In genomic region chr5:67021522-67022316, GRCh38 we compare ENCODE assay signal across 15 cellular contexts.
DNase-seq lines count a peak whose midpoint lies in the region; ATAC-seq, FAIRE-seq and TF ChIP-seq lines count a peak whose summit lies in the region.
"Had no signal": no experiment of that assay in that cellular context is flagged by ENCODE, and none has a peak within 500 bp of the region (broad histone marks: within the 10 kb centered on the region; RNA-seq: fewer than 3 reads in every experiment).

No MANE protein-coding gene starts in this region.

- no peaks in the 10 kb centered on the region for H3K36me3 ChIP-seq in adipocyte (ENCODE audit: control insufficient read depth, insufficient read depth, low read length, severe bottlenecking)
- H3K36me3 ChIP-seq in keratinocyte (ENCODE audit: control insufficient read depth in 2 of 2, extremely low read depth in 1 of 2, insufficient read depth in 2 of 2, low read length in 2 of 2) = peaks cover 0 to 7% of the 10 kb centered on the region in 2 experiments
- peaks cover 1% of the 10 kb centered on the region for H3K36me3 ChIP-seq in urinary bladder (ENCODE audit: insufficient read depth)
- H3K36me3 ChIP-seq in CD4-positive, alpha-beta memory T cell (ENCODE audit: insufficient read depth, low read length) = no peaks in the 10 kb centered on the region
- H3K36me3 ChIP-seq: cardiac muscle cell, spleen had no signal

- ATAC-seq in right cardiac atrium (peak; percentile 51 to 57), Right ventricle myocardium inferior (no peak)
- ATAC-seq: naive thymus-derived CD8-positive, alpha-beta T cell had no signal

- TF ChIP-seq CTCF in keratinocyte (optimal IDR thresholded peaks at IDR 0.05 in 1 of 3, IDR thresholded peaks at IDR 0.05 in 1 of 3, conservative IDR thresholded peaks at IDR 0.05 in 1 of 3; ENCODE audit: extremely low read depth in 1 of 3, insufficient read depth in 2 of 3, low read length in 3 of 3) = no peak

- H3K4me2 ChIP-seq in keratinocyte (ENCODE audit: control insufficient read depth, extremely low read depth, insufficient read depth, low read depth, low read length) = peak overlapping the region; percentile 75

- CTCF ChIA-PET in CD4-positive, alpha-beta memory T cell (lab: Charles Lee; ENCODE audit: partially characterized antibody) = no interaction called here

- no peaks in the 10 kb centered on the region for H3K9me3 Mint-ChIP-seq in CD4-positive, alpha-beta memory T cell
- H3K9me3 Mint-ChIP-seq: naive thymus-derived CD8-positive, alpha-beta T cell had no signal

- POLR2A ChIA-PET in CD4-positive, alpha-beta memory T cell (lab: Charles Lee; ENCODE audit: partially characterized antibody) = no interaction called here

- no peak overlapping the region for H3K27ac ChIP-seq in right cardiac atrium (ENCODE audit: low read length)
- H3K27ac ChIP-seq in keratinocyte (ENCODE audit: control insufficient read depth, insufficient read depth, low read length) = peak overlapping the region; percentile 73
- peak overlapping the region; percentile 23 for H3K27ac ChIP-seq in urinary bladder (ENCODE audit: low read depth)
- H3K27ac ChIP-seq in CD4-positive, alpha-beta memory T cell (ENCODE audit: low read depth, low read length) = no peak overlapping the region
- H3K27ac ChIP-seq: cardiac muscle cell, spleen had no signal

- H3K4me1 Mint-ChIP-seq in CD4-positive, alpha-beta memory T cell = peaks cover 0 to 3% (median under 1%) of the 10 kb centered on the region in 4 donors

- DNase-seq in right cardiac atrium = no peak
- no peak for DNase-seq in Right ventricle myocardium inferior (ENCODE audit: missing footprints)
- no peak for DNase-seq in adipocyte (ENCODE audit: low read depth)
- no peak for DNase-seq in keratinocyte (ENCODE audit: low read depth, low spot score)
- no peak for DNase-seq in HPDE6-E6E7 (ENCODE audit: extremely low spot score)
- no peak for DNase-seq in CD4-positive, alpha-beta memory T cell
- DNase-seq in HCEC 1CT = no peak
- DNase-seq: MV-4-11; naive thymus-derived CD8-positive, alpha-beta T cell; NCI-H524 treated with DMSO at 0.1 percent for 48 hours; SHP77; spleen had no signal

- H3K27ac Mint-ChIP-seq in CD4-positive, alpha-beta memory T cell = no peak overlapping the region
- H3K27ac Mint-ChIP-seq: naive thymus-derived CD8-positive, alpha-beta T cell had no signal

- H3K9me1 ChIP-seq in keratinocyte (ENCODE audit: control insufficient read depth, extremely low read depth, insufficient read depth, low read length) = no peaks in the 10 kb centered on the region

- H3K79me2 ChIP-seq in keratinocyte (ENCODE audit: control insufficient read depth, insufficient read depth, low read length) = peaks cover 83% of the 10 kb centered on the region

- peaks cover 2 to 13% of the 10 kb centered on the region in 2 donors for H3K36me3 Mint-ChIP-seq in CD4-positive, alpha-beta memory T cell

- H2AFZ ChIP-seq in keratinocyte (ENCODE audit: control insufficient read depth, low read length) = no peak overlapping the region

- peak overlapping the region; percentile 81 for H3K9ac ChIP-seq in adipocyte (ENCODE audit: low read length)
- H3K9ac ChIP-seq in keratinocyte (ENCODE audit: control insufficient read depth, extremely low read depth, insufficient read depth, low read length) = peak overlapping the region; percentile 41

- peak; percentile 82 for FAIRE-seq in keratinocyte (lab: Jason Lieb, UNC)
- FAIRE-seq: TTC549 had no signal

- intact Hi-C loops in right cardiac atrium (cut with DNase I) (no loop called here), Right ventricle myocardium inferior (cut with DNase I) (no loop called here)
- intact Hi-C loops in CD4-positive, alpha-beta memory T cell (cut with micrococcal nuclease) = no loop called here

- H3K27me3 ChIP-seq in right cardiac atrium (ENCODE audit: control insufficient read depth, insufficient read depth) (no peaks in the 10 kb centered on the region), adipocyte (replicated peaks; ENCODE audit: control insufficient read depth, insufficient read depth, low read length) (no peaks in the 10 kb centered on the region), keratinocyte (ENCODE audit: control insufficient read depth, extremely low read depth, insufficient read depth, low read length) (no peaks in the 10 kb centered on the region)
- H3K27me3 ChIP-seq in CD4-positive, alpha-beta memory T cell (ENCODE audit: insufficient read depth, low read length) = no peaks in the 10 kb centered on the region
- H3K27me3 ChIP-seq: cardiac muscle cell, spleen had no signal

- no peaks in the 10 kb centered on the region for H4K20me1 ChIP-seq in keratinocyte (ENCODE audit: control insufficient read depth, extremely low read depth, insufficient read depth, low read length)

- peaks cover 5% of the 10 kb centered on the region for H3K4me1 ChIP-seq in right cardiac atrium (ENCODE audit: control insufficient read depth, insufficient read depth, low read length)
- peaks cover 56% of the 10 kb centered on the region for H3K4me1 ChIP-seq in adipocyte (ENCODE audit: control insufficient read depth, insufficient read depth, low read length)
- H3K4me1 ChIP-seq in keratinocyte (ENCODE audit: control insufficient read depth, extremely low read depth, insufficient read depth, low read length) = peaks cover 48% of the 10 kb centered on the region
- H3K4me1 ChIP-seq in urinary bladder (ENCODE audit: insufficient read depth) = no peaks in the 10 kb centered on the region
- H3K4me1 ChIP-seq in CD4-positive, alpha-beta memory T cell (ENCODE audit: insufficient read depth, low read length) = no peaks in the 10 kb centered on the region

- no peaks in the 10 kb centered on the region for H3K9me3 ChIP-seq in right cardiac atrium (ENCODE audit: control insufficient read depth, low read length)
- no peaks in the 10 kb centered on the region for H3K9me3 ChIP-seq in adipocyte (ENCODE audit: control insufficient read depth, low read length)
- H3K9me3 ChIP-seq in keratinocyte (ENCODE audit: control insufficient read depth, low read depth, low read length) = no peaks in the 10 kb centered on the region
- no peaks in the 10 kb centered on the region for H3K9me3 ChIP-seq in CD4-positive, alpha-beta memory T cell (ENCODE audit: control insufficient read depth in 1 of 2, low read length in 2 of 2)
- H3K9me3 ChIP-seq: spleen had no signal

- dilution Hi-C loops in keratinocyte (cut with MboI; ENCODE audit: extremely low pct_ligation_motif_present, low sequenced_read_pairs) = no loop called here

- H3K4me3 ChIP-seq in right cardiac atrium (ENCODE audit: low read length) (no peak overlapping the region), adipocyte (ENCODE audit: low read length) (peak overlapping the region; percentile 45), keratinocyte (ENCODE audit: control insufficient read depth in 2 of 3, extremely low read depth in 1 of 3, insufficient read depth in 2 of 3, low read depth in 1 of 3, low read length in 3 of 3) (peak overlapping the region in 1 of 3 experiments; percentile 4), urinary bladder (ENCODE audit: low read depth, low read length) (no peak overlapping the region)
- H3K4me3 ChIP-seq in CD4-positive, alpha-beta memory T cell (ENCODE audit: low read length in 2 of 2) = no peak overlapping the region
- H3K4me3 ChIP-seq: cardiac muscle cell, spleen had no signal

- WGBS in right cardiac atrium = 73% methylated on average over 3 of the region's 3 CpGs
- 53% methylated on average over 3 of the region's 3 CpGs for WGBS in urinary bladder

- H3K4me3 Mint-ChIP-seq in CD4-positive, alpha-beta memory T cell = no peak overlapping the region
- H3K4me3 Mint-ChIP-seq: naive thymus-derived CD8-positive, alpha-beta T cell had no signal

- H3K27me3 Mint-ChIP-seq in CD4-positive, alpha-beta memory T cell = no peaks in the 10 kb centered on the region
- H3K27me3 Mint-ChIP-seq: naive thymus-derived CD8-positive, alpha-beta T cell had no signal

Comparison
In these comparisons a context has a peak if more than half of its experiments do, and no peak if none do; other contexts are left out.
1. H3K27ac ChIP-seq: peak in keratinocyte (single experiment) and urinary bladder (single experiment); none in right cardiac atrium (single experiment) and CD4-positive, alpha-beta memory T cell (single experiment).